In the genomic region with DNA sequence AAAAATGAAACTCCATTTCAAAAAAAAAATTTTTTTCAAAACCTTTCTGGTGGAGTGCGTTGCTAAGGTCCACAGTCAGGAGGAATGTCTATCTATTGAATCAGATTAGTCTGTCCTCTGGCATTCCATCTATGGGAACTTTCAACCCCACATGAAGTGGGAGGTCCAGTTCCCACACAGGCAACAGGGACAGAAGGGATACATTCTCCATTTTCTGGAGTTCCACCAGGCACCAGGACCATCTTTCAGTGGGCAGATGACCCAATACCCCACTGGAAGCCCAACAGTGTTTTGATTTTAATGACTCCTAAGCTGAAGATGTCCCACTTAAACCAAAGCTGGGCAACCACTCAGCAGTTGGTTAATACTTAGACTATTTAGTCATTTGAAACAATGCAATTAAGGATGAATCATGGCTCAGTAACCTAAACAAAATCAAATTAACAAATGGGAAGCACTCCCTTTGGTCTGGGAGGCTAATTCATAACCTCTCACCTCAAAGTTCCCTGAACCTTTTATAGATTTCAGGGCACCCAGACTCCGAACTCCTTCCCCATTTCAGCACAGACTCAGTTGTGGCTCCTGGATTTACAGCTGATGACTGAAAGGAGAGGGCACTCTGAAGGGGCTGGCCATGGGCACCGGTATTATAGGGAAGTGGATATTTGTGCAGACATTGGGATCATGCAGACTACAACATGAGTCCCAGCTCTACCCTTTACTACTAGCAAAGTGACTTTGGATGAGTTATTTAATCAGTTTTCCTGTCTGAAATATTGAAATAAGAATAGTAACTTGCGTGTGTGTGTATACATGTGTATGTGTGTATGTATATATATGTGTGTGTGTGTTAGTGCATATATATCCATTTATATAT, we compare ENCODE assay signal across 2 cellular contexts.
TF ChIP-seq lines count a peak whose summit lies in the region.

No MANE protein-coding gene starts in this region.

TF ChIP-seq in IMR-90, 13 proteins besides CTCF, POLR2A, EP300 and RAD21:
- TF ChIP-seq CEBPB (IDR thresholded peaks at IDR 0.05; ENCODE audit: low read depth, low read length) = peak; percentile 88
- no peak for TF ChIP-seq MXI1 (IDR thresholded peaks at IDR 0.05; ENCODE audit: borderline replicate concordance, low read depth, low read length)
- peak; percentile 44 for TF ChIP-seq RCOR1 (IDR thresholded peaks at IDR 0.05; ENCODE audit: insufficient replicate concordance, low read length)
- TF ChIP-seq CHD1 (IDR thresholded peaks at IDR 0.05; ENCODE audit: low read depth, low read length) = 0 out of 2 replicates have a peak, but pooled peaks have one; percentile 67
- no peak for TF ChIP-seq RFX5 (IDR thresholded peaks at IDR 0.05; ENCODE audit: low read depth, low read length)
- TF ChIP-seq MAZ (IDR thresholded peaks at IDR 0.05; ENCODE audit: borderline replicate concordance, low read depth, low read length) = 0 out of 2 replicates have a peak, but pooled peaks have one; percentile 35
- TF ChIP-seq MAFK (IDR thresholded peaks at IDR 0.05; ENCODE audit: low read depth, low read length) = peak; percentile 34; the same call in 1 of the 2 replicates
- no peak for TF ChIP-seq ELK1 (IDR thresholded peaks at IDR 0.05; ENCODE audit: borderline replicate concordance, low read depth, low read length)
- peak; percentile 70 for TF ChIP-seq BHLHE40 (IDR thresholded peaks at IDR 0.05; ENCODE audit: low read depth, low read length)
- TF ChIP-seq FOS (IDR thresholded peaks at IDR 0.05; ENCODE audit: low read depth, low read length) = peak; percentile 97
- peak; percentile 31 for TF ChIP-seq SMC3 (IDR thresholded peaks at IDR 0.05; ENCODE audit: low read depth, low read length)
- no peak for TF ChIP-seq NFE2L2 (IDR thresholded peaks at IDR 0.05; ENCODE audit: low read depth, low read length)
- TF ChIP-seq USF2 (IDR thresholded peaks at IDR 0.05; ENCODE audit: low read depth, low read length) = no peak

TF ChIP-seq in WTC11, 78 proteins besides CTCF, POLR2A, EP300 and RAD21:
- TF ChIP-seq TCF7 (CRISPR knock-in tag; IDR thresholded peaks at IDR 0.05; ENCODE audit: low read depth) (no peak), NFATC4 (CRISPR knock-in tag; IDR thresholded peaks at IDR 0.05) (no peak), MLX (CRISPR knock-in tag; IDR thresholded peaks at IDR 0.05) (no peak)
- TF ChIP-seq, protein P1, sequence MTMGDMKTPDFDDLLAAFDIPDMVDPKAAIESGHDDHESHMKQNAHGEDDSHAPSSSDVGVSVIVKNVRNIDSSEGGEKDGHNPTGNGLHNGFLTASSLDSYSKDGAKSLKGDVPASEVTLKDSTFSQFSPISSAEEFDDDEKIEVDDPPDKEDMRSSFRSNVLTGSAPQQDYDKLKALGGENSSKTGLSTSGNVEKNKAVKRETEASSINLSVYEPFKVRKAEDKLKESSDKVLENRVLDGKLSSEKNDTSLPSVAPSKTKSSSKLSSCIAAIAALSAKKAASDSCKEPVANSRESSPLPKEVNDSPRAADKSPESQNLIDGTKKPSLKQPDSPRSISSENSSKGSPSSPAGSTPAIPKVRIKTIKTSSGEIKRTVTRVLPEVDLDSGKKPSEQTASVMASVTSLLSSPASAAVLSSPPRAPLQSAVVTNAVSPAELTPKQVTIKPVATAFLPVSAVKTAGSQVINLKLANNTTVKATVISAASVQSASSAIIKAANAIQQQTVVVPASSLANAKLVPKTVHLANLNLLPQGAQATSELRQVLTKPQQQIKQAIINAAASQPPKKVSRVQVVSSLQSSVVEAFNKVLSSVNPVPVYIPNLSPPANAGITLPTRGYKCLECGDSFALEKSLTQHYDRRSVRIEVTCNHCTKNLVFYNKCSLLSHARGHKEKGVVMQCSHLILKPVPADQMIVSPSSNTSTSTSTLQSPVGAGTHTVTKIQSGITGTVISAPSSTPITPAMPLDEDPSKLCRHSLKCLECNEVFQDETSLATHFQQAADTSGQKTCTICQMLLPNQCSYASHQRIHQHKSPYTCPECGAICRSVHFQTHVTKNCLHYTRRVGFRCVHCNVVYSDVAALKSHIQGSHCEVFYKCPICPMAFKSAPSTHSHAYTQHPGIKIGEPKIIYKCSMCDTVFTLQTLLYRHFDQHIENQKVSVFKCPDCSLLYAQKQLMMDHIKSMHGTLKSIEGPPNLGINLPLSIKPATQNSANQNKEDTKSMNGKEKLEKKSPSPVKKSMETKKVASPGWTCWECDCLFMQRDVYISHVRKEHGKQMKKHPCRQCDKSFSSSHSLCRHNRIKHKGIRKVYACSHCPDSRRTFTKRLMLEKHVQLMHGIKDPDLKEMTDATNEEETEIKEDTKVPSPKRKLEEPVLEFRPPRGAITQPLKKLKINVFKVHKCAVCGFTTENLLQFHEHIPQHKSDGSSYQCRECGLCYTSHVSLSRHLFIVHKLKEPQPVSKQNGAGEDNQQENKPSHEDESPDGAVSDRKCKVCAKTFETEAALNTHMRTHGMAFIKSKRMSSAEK (CRISPR knock-in tag; IDR thresholded peaks at IDR 0.05; ENCODE audit: borderline replicate concordance) = no peak
- TF ChIP-seq, protein P2, sequence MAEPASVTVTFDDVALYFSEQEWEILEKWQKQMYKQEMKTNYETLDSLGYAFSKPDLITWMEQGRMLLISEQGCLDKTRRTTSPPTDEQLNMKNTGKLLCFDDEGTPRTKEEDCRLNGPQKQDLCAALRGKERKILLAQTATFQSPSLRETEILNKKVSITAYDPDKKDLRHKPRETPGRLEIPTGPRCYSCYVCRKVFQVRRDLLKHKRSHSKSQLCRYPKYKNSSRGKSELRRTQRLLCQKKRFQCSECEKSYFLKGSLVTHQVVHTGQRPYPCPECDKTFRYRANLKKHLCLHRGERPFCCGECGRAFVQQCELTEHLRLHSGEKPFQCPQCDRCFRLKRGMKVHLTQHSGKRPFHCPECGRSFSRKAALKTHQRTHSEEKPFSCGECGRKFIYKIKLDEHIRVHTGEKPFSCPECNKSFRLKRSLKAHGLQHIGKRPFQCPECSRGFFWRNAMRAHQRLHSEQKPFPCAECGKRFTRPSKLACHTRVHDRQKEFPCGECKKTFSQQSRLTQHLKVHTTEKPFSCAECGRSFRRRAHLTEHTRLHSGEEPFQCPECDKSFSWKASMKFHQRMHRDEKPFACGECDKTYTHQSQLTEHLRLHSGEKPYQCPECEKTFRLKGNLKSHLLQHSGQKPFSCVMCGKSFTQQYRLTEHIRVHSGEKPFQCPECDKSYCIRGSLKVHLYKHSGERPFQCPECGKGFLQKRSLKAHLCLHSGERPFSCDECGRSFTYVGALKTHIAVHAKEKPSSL (CRISPR knock-in tag; conservative IDR thresholded peaks at IDR 0.05) = no peak
